In the genomic region with DNA sequence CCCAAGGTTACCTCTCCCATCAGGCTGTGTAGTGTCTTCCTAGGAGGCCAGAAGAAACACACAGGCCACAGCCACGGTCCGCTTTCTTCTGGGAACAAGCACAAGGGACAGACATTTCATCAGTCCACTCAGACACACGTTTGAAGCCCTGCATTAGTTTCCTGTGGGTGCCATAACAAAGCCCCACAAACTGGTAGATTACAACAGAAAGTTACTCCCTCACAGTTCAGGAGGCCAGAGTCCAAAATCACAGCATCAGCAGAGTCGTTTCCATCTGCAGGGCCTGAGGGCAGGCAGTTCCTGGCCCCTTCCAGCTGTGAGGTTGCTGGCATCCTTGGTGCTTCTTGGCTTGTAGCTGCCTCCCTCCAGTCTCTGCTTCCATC, we compare ENCODE assay signal across 14 cellular contexts. TPM values are rescaled to one million over a fixed set of nuclear protein-coding genes. Genes with fewer than 3 reads are reported as not detected.
DNase-seq lines count a peak whose midpoint lies in the region; ATAC-seq and TF ChIP-seq lines count a peak whose summit lies in the region.
"Had no signal": no experiment of that assay in that cellular context is flagged by ENCODE, and none has a peak within 500 bp of the region (broad histone marks: within the 10 kb centered on the region; RNA-seq: fewer than 3 reads in every experiment).

No MANE protein-coding gene starts in this region.

- peaks cover 22 to 42% of the 10 kb centered on the region in 2 donors for H3K27me3 Mint-ChIP-seq in natural killer cell treated with Interleukin-12 subunit alpha and Interleukin-12 subunit beta and Interleukin-15 and Interleukin-18, amount 100 ng/mL, for 72 hours

- H3K27ac Mint-ChIP-seq in natural killer cell treated with Interleukin-12 subunit alpha and Interleukin-12 subunit beta and Interleukin-15 and Interleukin-18, amount 100 ng/mL, for 72 hours = no peak overlapping the region
- H3K27ac Mint-ChIP-seq: activated naive CD8-positive, alpha-beta T cell; dendritic cell treated with granulocyte-macrophage colony-stimulating factor and Interleukin-4, amounts not matched to agents 40 ng/mL and 50 ng/mL, for 4 days had no signal

- no peak for TF ChIP-seq CTCF in OCI-LY3 (IDR thresholded peaks at IDR 0.05; ENCODE audit: low read depth, low read length)
- TF ChIP-seq CTCF in WERI-Rb-1 (IDR thresholded peaks at IDR 0.05; ENCODE audit: low read depth, low read length) = no peak

- ATAC-seq in GM18502 (IDR thresholded peaks at IDR 0.05; ENCODE audit: poor library complexity, unreplicated experiment) = peak; percentile 30
- ATAC-seq in GM19395 (IDR thresholded peaks at IDR 0.05; ENCODE audit: unreplicated experiment) = peak; percentile 56
- peak; percentile 22 for ATAC-seq in HG02938 (IDR thresholded peaks at IDR 0.05; ENCODE audit: unreplicated experiment)
- ATAC-seq in natural killer cell treated with Interleukin-12 subunit alpha and Interleukin-12 subunit beta and Interleukin-15 and Interleukin-18, amount 100 ng/mL, for 72 hours = no peak
- ATAC-seq: foreskin keratinocyte, Right ventricle myocardium inferior had no signal

- no peak for DNase-seq in WERI-Rb-1
- no peak for DNase-seq in natural killer cell treated with Interleukin-12 subunit alpha and Interleukin-12 subunit beta and Interleukin-15 and Interleukin-18, amount 100 ng/mL, for 72 hours (ENCODE audit: low spot score)
- DNase-seq in cerebellum (ENCODE audit: low spot score) = no peak
- no peak for DNase-seq in middle frontal gyrus (ENCODE audit: extremely low spot score, low spot score)
- DNase-seq: foreskin keratinocyte, NCI-H345 had no signal

- H3K9ac ChIP-seq in OCI-LY3 (ENCODE audit: low read length) = peak overlapping the region; percentile 72

- H3K4me3 ChIP-seq in OCI-LY3 (ENCODE audit: low read length) (peak overlapping the region; percentile 54), WERI-Rb-1 (ENCODE audit: low read depth, low read length) (no peak overlapping the region)
- H3K4me3 ChIP-seq: ovary had no signal

- peaks cover 2% of the 10 kb centered on the region for H3K9me3 Mint-ChIP-seq in natural killer cell treated with Interleukin-12 subunit alpha and Interleukin-12 subunit beta and Interleukin-15 and Interleukin-18, amount 100 ng/mL, for 72 hours

- no peaks in the 10 kb centered on the region for H3K79me2 ChIP-seq in OCI-LY3 (ENCODE audit: low read length)

- H3K36me3 ChIP-seq in OCI-LY3 (replicated peaks; ENCODE audit: low read depth, low read length) = no peaks in the 10 kb centered on the region
- no peaks in the 10 kb centered on the region for H3K36me3 ChIP-seq in WERI-Rb-1
- H3K36me3 ChIP-seq: ovary had no signal

- no peaks in the 10 kb centered on the region for H3K27me3 ChIP-seq in OCI-LY3 (ENCODE audit: low read depth, low read length)
- peaks cover 81% of the 10 kb centered on the region for H3K27me3 ChIP-seq in WERI-Rb-1 (ENCODE audit: insufficient read depth, low read depth, severe bottlenecking)
- H3K27me3 ChIP-seq: ovary had no signal

- H3K9me3 ChIP-seq in OCI-LY3 (ENCODE audit: insufficient read depth, low read length) (0 out of 2 replicates have a peak, but pooled peaks cover 9% of the 10 kb centered on the region), WERI-Rb-1 (ENCODE audit: severe bottlenecking) (peaks cover 21% of the 10 kb centered on the region)
- H3K9me3 ChIP-seq: ovary had no signal

- peak overlapping the region; percentile 83 for H3K4me2 ChIP-seq in OCI-LY3 (ENCODE audit: low read length)

- no peak overlapping the region for H3K4me3 Mint-ChIP-seq in natural killer cell treated with Interleukin-12 subunit alpha and Interleukin-12 subunit beta and Interleukin-15 and Interleukin-18, amount 100 ng/mL, for 72 hours
- H3K4me3 Mint-ChIP-seq: activated naive CD8-positive, alpha-beta T cell; dendritic cell treated with granulocyte-macrophage colony-stimulating factor and Interleukin-4, amounts not matched to agents 40 ng/mL and 50 ng/mL, for 4 days had no signal

- peaks cover 0 to 6% of the 10 kb centered on the region in 2 donors for H3K4me1 Mint-ChIP-seq in natural killer cell treated with Interleukin-12 subunit alpha and Interleukin-12 subunit beta and Interleukin-15 and Interleukin-18, amount 100 ng/mL, for 72 hours (ENCODE audit: low read depth in 2 of 2)

- peaks cover 17% of the 10 kb centered on the region for H3K36me3 Mint-ChIP-seq in natural killer cell treated with Interleukin-12 subunit alpha and Interleukin-12 subunit beta and Interleukin-15 and Interleukin-18, amount 100 ng/mL, for 72 hours

- H3K4me1 ChIP-seq in OCI-LY3 (ENCODE audit: low read length) = peaks cover 31% of the 10 kb centered on the region
- H3K4me1 ChIP-seq: foreskin keratinocyte had no signal

- H2AFZ ChIP-seq in OCI-LY3 (ENCODE audit: low read depth, low read length) = 0 out of 2 replicates have a peak overlapping the region, but pooled peaks have one; percentile 41

- no peaks in the 10 kb centered on the region for H4K20me1 ChIP-seq in OCI-LY3 (ENCODE audit: insufficient read depth, low read length)

- H3K27ac ChIP-seq in OCI-LY3 (ENCODE audit: low read length) (peak overlapping the region; percentile 98), WERI-Rb-1 (no peak overlapping the region)
- H3K27ac ChIP-seq: foreskin keratinocyte, ovary had no signal

RNA-seq across cellular contexts. Expression of gene PRLH, which starts 8.8 kb away (rescaled TPM):
- total RNA-seq in natural killer cell treated with Interleukin-12 subunit alpha and Interleukin-12 subunit beta and Interleukin-15 and Interleukin-18, amount 100 ng/mL, for 72 hours = not detected
- not detected for total RNA-seq in cerebellum
- total RNA-seq: foreskin keratinocyte, ovary, Right ventricle myocardium inferior had no signal

RNA-seq across cellular contexts. Expression of gene RAB17, which starts 32.9 kb away (rescaled TPM):
- total RNA-seq in natural killer cell treated with Interleukin-12 subunit alpha and Interleukin-12 subunit beta and Interleukin-15 and Interleukin-18, amount 100 ng/mL, for 72 hours = not detected
- 0.36 TPM for total RNA-seq in cerebellum

Comparison
In these comparisons a context has a peak if more than half of its experiments do, and no peak if none do; other contexts are left out.
1. ATAC-seq: peak in GM18502 (single experiment), GM19395 (single experiment) and HG02938 (single experiment); none in natural killer cell treated with Interleukin-12 subunit alpha and Interleukin-12 subunit beta and Interleukin-15 and Interleukin-18, amount 100 ng/mL, for 72 hours (0 of 2).